In genomic region chr1:226629896-226630550, GRCh38 we compare ENCODE assay signal across 23 cellular contexts.
A peak's percentile ranks its signal among the peaks of the same experiment; 100 is the strongest.
DNase-seq lines count a peak whose midpoint lies in the region; ATAC-seq and TF ChIP-seq lines count a peak whose summit lies in the region.
"Had no signal": no experiment of that assay in that cellular context is flagged by ENCODE, and none has a peak within 500 bp of the region (broad histone marks: within the 10 kb centered on the region; RNA-seq: fewer than 3 reads in every experiment).

No MANE protein-coding gene starts in this region.

- peaks cover 16% of the 10 kb centered on the region for H3K36me3 Mint-ChIP-seq in memory B cell

- peaks cover 35% of the 10 kb centered on the region for H3K4me1 Mint-ChIP-seq in memory B cell

- H3K9me3 ChIP-seq in suprapubic skin (no peaks in the 10 kb centered on the region), gastroesophageal sphincter (no peaks in the 10 kb centered on the region)
- H3K9me3 ChIP-seq: esophagus squamous epithelium, MG63 had no signal

- H3K4me3 Mint-ChIP-seq in memory B cell = no peak overlapping the region
- H3K4me3 Mint-ChIP-seq: activated CD4-positive, alpha-beta T cell treated with anti-CD3 and anti-CD28 coated beads, Interleukin-2, amount 10 ng/mL, durations not matched to agents 7 days and 5 days; nephron progenitor cell had no signal

- TF ChIP-seq POLR2A in suprapubic skin (IDR thresholded peaks at IDR 0.05) (no peak), gastroesophageal sphincter (IDR thresholded peaks at IDR 0.05) (no peak)

- H3K27me3 ChIP-seq in suprapubic skin = no peaks in the 10 kb centered on the region
- no peaks in the 10 kb centered on the region for H3K27me3 ChIP-seq in gastroesophageal sphincter
- H3K27me3 ChIP-seq: cardiac muscle cell, esophagus squamous epithelium, MG63 had no signal

- TF ChIP-seq CTCF in suprapubic skin (IDR thresholded peaks at IDR 0.05) = no peak
- TF ChIP-seq CTCF in gastroesophageal sphincter (IDR thresholded peaks at IDR 0.05) = no peak

- no peaks in the 10 kb centered on the region for H3K27me3 Mint-ChIP-seq in memory B cell
- H3K27me3 Mint-ChIP-seq: activated CD4-positive, alpha-beta T cell treated with anti-CD3 and anti-CD28 coated beads, Interleukin-2, amount 10 ng/mL, durations not matched to agents 7 days and 5 days had no signal

- H3K36me3 ChIP-seq in suprapubic skin (peaks cover 8% of the 10 kb centered on the region), gastroesophageal sphincter (peaks cover 0 to 42% of the 10 kb centered on the region in 2 donors)
- H3K36me3 ChIP-seq: cardiac muscle cell had no signal

- peak; percentile 19 for DNase-seq in activated CD4-positive, CD25-positive, alpha-beta regulatory T cell treated with anti-CD3 and anti-CD28 coated beads, Interleukin-2, amount 50 U/mL, for 72 hours
- peak; percentile 24 for DNase-seq in Right ventricle myocardium superior
- no peak for DNase-seq in left cardiac atrium
- DNase-seq in memory B cell (ENCODE audit: low spot score in 2 of 2) = no peak
- peak; percentile 45 to 49 for DNase-seq in suprapubic skin (ENCODE audit: low spot score in 2 of 2)
- DNase-seq in NCI-H1417 treated with DMSO at 0.1 percent for 48 hours (lab: John Stamatoyannopoulos, UW) = no peak
- DNase-seq: 8988T; activated CD4-positive, alpha-beta T cell treated with anti-CD3 and anti-CD28 coated beads, Interleukin-2, amount 10 ng/mL, durations not matched to agents 7 days and 5 days; amygdala; COR-L47; DMS79 treated with DMSO at 0.1 percent for 48 hours; effector CD4-positive, alpha-beta T cell; esophagus squamous epithelium; GM23248; mesendoderm; MG63; nephron progenitor cell; small intestine; stimulated activated CD4-positive, alpha-beta T cell treated with anti-CD3 and anti-CD28 coated beads, Interleukin-4, amount 100 ng/mL, for 1 hour had no signal

- peak overlapping the region; percentile 12 for H3K27ac Mint-ChIP-seq in memory B cell

- no peak overlapping the region for H3K4me3 ChIP-seq in suprapubic skin
- no peak overlapping the region for H3K4me3 ChIP-seq in gastroesophageal sphincter
- H3K4me3 ChIP-seq: cardiac muscle cell, esophagus squamous epithelium, GM23248, MG63 had no signal

- H3K4me1 ChIP-seq in suprapubic skin (peaks cover 37% of the 10 kb centered on the region), gastroesophageal sphincter (peaks cover 3 to 73% (median 13%) of the 10 kb centered on the region in 3 donors)

- intact Hi-C loops in Right ventricle myocardium superior (cut with DNase I) = no loop called here
- intact Hi-C loops in left cardiac atrium (cut with DNase I) = loop anchor here in 1 of 2 donors (5.0 kb wide), 1 partner anchor 57 kb away; no protein-coding TSS in a partner anchor

- 93% methylated on average over 6 of the region's 6 CpGs for WGBS in suprapubic skin
- WGBS in gastroesophageal sphincter (ENCODE audit: low coverage in 1 of 2), 2 donors = 92% methylated on average over 4 of the region's 6 CpGs; no CpG with 5 or more reads in 1 of the 2 donors

- TF ChIP-seq EP300 in suprapubic skin (IDR thresholded peaks at IDR 0.05) (no peak), gastroesophageal sphincter (IDR thresholded peaks at IDR 0.05) (no peak)

- H3K27ac ChIP-seq in suprapubic skin (no peak overlapping the region), gastroesophageal sphincter (peak overlapping the region in 2 of 4 donors; percentile 67 to 84)
- H3K27ac ChIP-seq: cardiac muscle cell, GM23248, HL-60 had no signal

- H3K9me3 Mint-ChIP-seq in memory B cell = peaks cover 3% of the 10 kb centered on the region
- H3K9me3 Mint-ChIP-seq: activated CD4-positive, alpha-beta T cell treated with anti-CD3 and anti-CD28 coated beads, Interleukin-2, amount 10 ng/mL, durations not matched to agents 7 days and 5 days; nephron progenitor cell had no signal

- ATAC-seq in activated CD4-positive, CD25-positive, alpha-beta regulatory T cell treated with anti-CD3 and anti-CD28 coated beads, Interleukin-2, amount 50 U/mL, for 24 hours = no peak
- ATAC-seq in Right ventricle myocardium superior (ENCODE audit: poor library complexity) (no peak), left cardiac atrium (no peak), memory B cell (ENCODE audit: low read depth) (no peak), gastroesophageal sphincter (no peak)

Comparison
In these comparisons a context has a peak if more than half of its experiments do, and no peak if none do; other contexts are left out.
1. DNase-seq: peak in activated CD4-positive, CD25-positive, alpha-beta regulatory T cell treated with anti-CD3 and anti-CD28 coated beads, Interleukin-2, amount 50 U/mL, for 72 hours (single experiment), Right ventricle myocardium superior (single experiment) and suprapubic skin (2 of 2); none in left cardiac atrium (single experiment), memory B cell (0 of 2) and NCI-H1417 treated with DMSO at 0.1 percent for 48 hours (single experiment).